Comparison of ENCODE assay signal across 25 cellular contexts in genomic region chr18:78735131-78736014, GRCh38.
"Had no signal": no experiment of that assay in that cellular context is flagged by ENCODE, and none has a peak within 500 bp of the region (broad histone marks: within the 10 kb centered on the region; RNA-seq: fewer than 3 reads in every experiment).

No MANE protein-coding gene starts in this region.

- H3K4me3 ChIP-seq: esophagus muscularis mucosa, heart left ventricle, lung, mucosa of descending colon, ovary, prostate gland, thoracic aorta, upper lobe of left lung had no signal

- H3K36me3 ChIP-seq: esophagus muscularis mucosa, heart left ventricle, neutrophil, ovary, prostate gland, thoracic aorta, upper lobe of left lung had no signal

- H3K9me3 ChIP-seq: esophagus muscularis mucosa, heart left ventricle, mucosa of descending colon, neutrophil, ovary, prostate gland, thoracic aorta, upper lobe of left lung had no signal

- H3K9me3 Mint-ChIP-seq: activated B cell treated with CpG ODN at 0.5 μM for 24 hours; dendritic cell treated with granulocyte-macrophage colony-stimulating factor and Interleukin-4, amounts not matched to agents 40 ng/mL and 50 ng/mL, for 4 days had no signal

- H3K36me3 Mint-ChIP-seq: activated CD8-positive, alpha-beta memory T cell treated with anti-CD3 and anti-CD28 coated beads, Interleukin-2, amount 10 ng/mL, durations not matched to agents 7 days and 5 days; activated naive CD4-positive, alpha-beta T cell treated with anti-CD3 and anti-CD28 coated beads, Interleukin-2, amount 10 ng/mL, durations not matched to agents 7 days and 5 days; natural killer cell treated with Interleukin-12 subunit alpha and Interleukin-12 subunit beta and Interleukin-15 and Interleukin-18, amount 100 ng/mL, for 72 hours had no signal

- H3K4me3 Mint-ChIP-seq: activated B cell treated with CpG ODN at 0.5 μM for 24 hours; activated CD8-positive, alpha-beta memory T cell treated with anti-CD3 and anti-CD28 coated beads, Interleukin-2, amount 10 ng/mL, durations not matched to agents 7 days and 5 days; activated CD8-positive, alpha-beta T cell treated with anti-CD3 and anti-CD28 coated beads, Interleukin-2, amount 10 ng/mL, durations not matched to agents 7 days and 5 days; activated naive CD4-positive, alpha-beta T cell treated with anti-CD3 and anti-CD28 coated beads, Interleukin-2, amount 10 ng/mL, durations not matched to agents 7 days and 5 days; dendritic cell treated with granulocyte-macrophage colony-stimulating factor and Interleukin-4, amounts not matched to agents 40 ng/mL and 50 ng/mL, for 4 days; natural killer cell treated with Interleukin-12 subunit alpha and Interleukin-12 subunit beta and Interleukin-15 and Interleukin-18, amount 100 ng/mL, for 72 hours had no signal

- H3K27me3 Mint-ChIP-seq: activated B cell treated with CpG ODN at 0.5 μM for 24 hours; activated CD8-positive, alpha-beta memory T cell treated with anti-CD3 and anti-CD28 coated beads, Interleukin-2, amount 10 ng/mL, durations not matched to agents 7 days and 5 days; activated naive CD4-positive, alpha-beta T cell treated with anti-CD3 and anti-CD28 coated beads, Interleukin-2, amount 10 ng/mL, durations not matched to agents 7 days and 5 days had no signal

- H3K27ac ChIP-seq: esophagus muscularis mucosa, foreskin keratinocyte, heart left ventricle, neutrophil, ovary, prostate gland, thoracic aorta, upper lobe of left lung had no signal

- H3K27ac Mint-ChIP-seq: activated B cell treated with CpG ODN at 0.5 μM for 24 hours; activated CD8-positive, alpha-beta memory T cell treated with anti-CD3 and anti-CD28 coated beads, Interleukin-2, amount 10 ng/mL, durations not matched to agents 7 days and 5 days; activated CD8-positive, alpha-beta T cell treated with anti-CD3 and anti-CD28 coated beads, Interleukin-2, amount 10 ng/mL, durations not matched to agents 7 days and 5 days; activated naive CD4-positive, alpha-beta T cell treated with anti-CD3 and anti-CD28 coated beads, Interleukin-2, amount 10 ng/mL, durations not matched to agents 7 days and 5 days; dendritic cell treated with granulocyte-macrophage colony-stimulating factor and Interleukin-4, amounts not matched to agents 40 ng/mL and 50 ng/mL, for 4 days; natural killer cell treated with Interleukin-12 subunit alpha and Interleukin-12 subunit beta and Interleukin-15 and Interleukin-18, amount 100 ng/mL, for 72 hours had no signal

- H3K4me1 Mint-ChIP-seq: activated B cell treated with CpG ODN at 0.5 μM for 24 hours; activated CD8-positive, alpha-beta memory T cell treated with anti-CD3 and anti-CD28 coated beads, Interleukin-2, amount 10 ng/mL, durations not matched to agents 7 days and 5 days; activated naive CD4-positive, alpha-beta T cell treated with anti-CD3 and anti-CD28 coated beads, Interleukin-2, amount 10 ng/mL, durations not matched to agents 7 days and 5 days had no signal

- H3K27me3 ChIP-seq: foreskin keratinocyte, neutrophil, ovary, upper lobe of left lung had no signal

- DNase-seq: activated B cell treated with CpG ODN at 0.5 μM for 24 hours; activated CD8-positive, alpha-beta memory T cell treated with anti-CD3 and anti-CD28 coated beads, Interleukin-2, amount 10 ng/mL, durations not matched to agents 7 days and 5 days; activated CD8-positive, alpha-beta T cell treated with anti-CD3 and anti-CD28 coated beads, Interleukin-2, amount 10 ng/mL, durations not matched to agents 7 days and 5 days; activated gamma-delta T cell; activated naive CD4-positive, alpha-beta T cell treated with anti-CD3 and anti-CD28 coated beads, Interleukin-2, amount 10 ng/mL, durations not matched to agents 7 days and 5 days; amniotic stem cell; central memory CD4-positive, alpha-beta T cell; foreskin keratinocyte; heart left ventricle; kidney glomerular epithelial cell; mesendoderm; ovary; retina; stimulated activated CD4-positive, alpha-beta T cell treated with anti-CD3 and anti-CD28 coated beads, Interleukin-4, amount 100 ng/mL, for 1 hour; stimulated activated naive CD8-positive, alpha-beta T cell treated with anti-CD3 and anti-CD28 coated beads, Interleukin-15, Interleukin-2, amounts not matched to agents 100 U/mL and 50 U/mL, for 24 hours; T-helper 2 cell had no signal

- H3K4me1 ChIP-seq: esophagus muscularis mucosa, foreskin keratinocyte, heart left ventricle, upper lobe of left lung had no signal
